Comparison of ENCODE assay signal across 8 cellular contexts in genomic region chr6:6851059-6851658, GRCh38.
DNase-seq lines count a peak whose midpoint lies in the region; FAIRE-seq and TF ChIP-seq lines count a peak whose summit lies in the region.

No MANE protein-coding gene starts in this region.

- H3K27ac ChIP-seq in endothelial cell of umbilical vein (ENCODE audit: insufficient read depth, low read depth, low read length), result no peak overlapping the region
- H3K27ac ChIP-seq in muscle layer of duodenum (ENCODE audit: low read length), result peak overlapping the region; percentile 11
- peak overlapping the region in 1 of 2 donors; percentile 22 for H3K27ac ChIP-seq in coronary artery

- no peak overlapping the region for H3K4me3 ChIP-seq in endothelial cell of umbilical vein (replicated peaks in 1 of 3; ENCODE audit: insufficient read depth in 1 of 3, low read depth in 1 of 3, low read length in 3 of 3)
- H3K4me3 ChIP-seq in muscle layer of duodenum (ENCODE audit: low read depth in 1 of 2, low read length in 2 of 2), result no peak overlapping the region
- no peak overlapping the region for H3K4me3 ChIP-seq in coronary artery

- H3K4me2 ChIP-seq in endothelial cell of umbilical vein (ENCODE audit: insufficient read depth, low read length), result no peak overlapping the region

- H3K27me3 ChIP-seq in endothelial cell of umbilical vein (ENCODE audit: control insufficient read depth in 2 of 2, insufficient read depth in 2 of 2, low read length in 2 of 2) (no peaks in the 10 kb centered on the region), muscle layer of duodenum (ENCODE audit: low read depth, low read length) (no peaks in the 10 kb centered on the region)

- H3K79me2 ChIP-seq in endothelial cell of umbilical vein (ENCODE audit: control insufficient read depth, insufficient read depth, low read length), result no peaks in the 10 kb centered on the region

- H3K36me3 ChIP-seq in endothelial cell of umbilical vein (ENCODE audit: control insufficient read depth in 2 of 2, extremely low read depth in 1 of 2, insufficient read depth in 2 of 2, low read length in 2 of 2), result no peaks in the 10 kb centered on the region
- no peaks in the 10 kb centered on the region for H3K36me3 ChIP-seq in muscle layer of duodenum (ENCODE audit: control insufficient read depth in 1 of 2, insufficient read depth in 2 of 2, low read length in 2 of 2)

- CTCF ChIA-PET in endothelial cell of umbilical vein (lab: Charles Lee), result interaction anchor here (0.8 to 2.4 kb wide), 7 partner anchors 8 to 174 kb away, joined by 3 to 8 read pairs (median 3); no protein-coding TSS in a partner anchor

- DNase-seq in CD1c-positive myeloid dendritic cell (ENCODE audit: extremely low spot score) (peak; percentile 96), NCI-H2029 (lab: John Stamatoyannopoulos, UW) (peak; percentile 96), endothelial cell of umbilical vein (ENCODE audit: low read depth, low spot score) (peak; percentile 92), SK-N-DZ (ENCODE audit: low spot score) (no peak), coronary artery (ENCODE audit: low spot score) (no peak), NCI-H510A (lab: John Stamatoyannopoulos, UW) (no peak), 8988T (no peak)

- no peaks in the 10 kb centered on the region for H3K9me1 ChIP-seq in endothelial cell of umbilical vein (replicated peaks; ENCODE audit: control insufficient read depth, extremely low read depth, insufficient read depth, low read length)

- H4K20me1 ChIP-seq in endothelial cell of umbilical vein (replicated peaks; ENCODE audit: control insufficient read depth, extremely low read depth, insufficient read depth, low read length), result no peaks in the 10 kb centered on the region

- dilution Hi-C loops in endothelial cell of umbilical vein (cut with MboI; ENCODE audit: extremely low pct_ligation_motif_present, low sequenced_read_pairs), result no loop called here

- no peaks in the 10 kb centered on the region for H3K4me1 ChIP-seq in endothelial cell of umbilical vein (ENCODE audit: control insufficient read depth, extremely low read depth, insufficient read depth, low read length)
- peaks cover 0 to 1% of the 10 kb centered on the region in 2 donors for H3K4me1 ChIP-seq in muscle layer of duodenum (ENCODE audit: control insufficient read depth in 1 of 2, insufficient read depth in 2 of 2, low read length in 2 of 2)

- no peak for TF ChIP-seq POLR2A in endothelial cell of umbilical vein (IDR thresholded peaks at IDR 0.05; ENCODE audit: low read depth, low read length)

- intact Hi-C loops in endothelial cell of umbilical vein (cut with micrococcal nuclease), result loop anchor here (1.0 to 5.0 kb wide), 3 partner anchors 25 to 174 kb away; no protein-coding TSS in a partner anchor

- TF ChIP-seq CTCF in endothelial cell of umbilical vein (IDR thresholded peaks at IDR 0.05; ENCODE audit: extremely low read depth in 1 of 2, insufficient read depth in 1 of 2, low read depth in 1 of 2, low read length in 2 of 2) (no peak), coronary artery (IDR thresholded peaks at IDR 0.05) (no peak)

- no TSS peak for BruUV-seq in endothelial cell of umbilical vein (replicated peaks; lab: Mats Ljungman, UMichigan)

- H3K9me3 ChIP-seq in endothelial cell of umbilical vein (replicated peaks; ENCODE audit: control insufficient read depth, insufficient read depth, low read length), result no peaks in the 10 kb centered on the region
- H3K9me3 ChIP-seq in muscle layer of duodenum (ENCODE audit: control insufficient read depth in 1 of 2, low read length in 2 of 2), result no peaks in the 10 kb centered on the region

- FAIRE-seq in endothelial cell of umbilical vein (lab: Jason Lieb, UNC), result peak; percentile 83

- H3K9ac ChIP-seq in endothelial cell of umbilical vein (replicated peaks; ENCODE audit: extremely low read depth, insufficient read depth, low read length), result no peak overlapping the region

- no peak overlapping the region for H2AFZ ChIP-seq in endothelial cell of umbilical vein (ENCODE audit: low read depth, low read length)

- POLR2A ChIA-PET in endothelial cell of umbilical vein (lab: Charles Lee), result interaction anchor here (0.6 kb wide), 1 partner anchor 54 kb away, joined by 5 read pairs; no protein-coding TSS in a partner anchor

TF ChIP-seq in endothelial cell of umbilical vein, 7 proteins besides CTCF, POLR2A, EP300 and RAD21:
- TF ChIP-seq MYC (IDR thresholded peaks at IDR 0.05; ENCODE audit: low read depth, low read length) (no peak), JUN (IDR thresholded peaks at IDR 0.05; ENCODE audit: borderline replicate concordance, insufficient read depth, insufficient read length, low read depth) (peak; percentile 32), FOS (IDR thresholded peaks at IDR 0.05; ENCODE audit: borderline replicate concordance, insufficient read depth, low read length) (peak; percentile 65), POLR2AphosphoS5 (IDR thresholded peaks at IDR 0.05; ENCODE audit: insufficient read depth, low read depth, low read length) (peak; percentile 42), MAX (IDR thresholded peaks at IDR 0.05; ENCODE audit: insufficient read depth, insufficient read length) (peak; percentile 40)
TF ChIP-seq in endothelial cell of umbilical vein: peak in this region for 4.

Comparison
In these comparisons a context has a peak if more than half of its experiments do, and no peak if none do; other contexts are left out.
1. DNase-seq: peak in CD1c-positive myeloid dendritic cell (single experiment), NCI-H2029 (single experiment) and endothelial cell of umbilical vein (single experiment); none in SK-N-DZ (single experiment), coronary artery (single experiment), NCI-H510A (single experiment) and 8988T (single experiment).